In the genomic region with DNA sequence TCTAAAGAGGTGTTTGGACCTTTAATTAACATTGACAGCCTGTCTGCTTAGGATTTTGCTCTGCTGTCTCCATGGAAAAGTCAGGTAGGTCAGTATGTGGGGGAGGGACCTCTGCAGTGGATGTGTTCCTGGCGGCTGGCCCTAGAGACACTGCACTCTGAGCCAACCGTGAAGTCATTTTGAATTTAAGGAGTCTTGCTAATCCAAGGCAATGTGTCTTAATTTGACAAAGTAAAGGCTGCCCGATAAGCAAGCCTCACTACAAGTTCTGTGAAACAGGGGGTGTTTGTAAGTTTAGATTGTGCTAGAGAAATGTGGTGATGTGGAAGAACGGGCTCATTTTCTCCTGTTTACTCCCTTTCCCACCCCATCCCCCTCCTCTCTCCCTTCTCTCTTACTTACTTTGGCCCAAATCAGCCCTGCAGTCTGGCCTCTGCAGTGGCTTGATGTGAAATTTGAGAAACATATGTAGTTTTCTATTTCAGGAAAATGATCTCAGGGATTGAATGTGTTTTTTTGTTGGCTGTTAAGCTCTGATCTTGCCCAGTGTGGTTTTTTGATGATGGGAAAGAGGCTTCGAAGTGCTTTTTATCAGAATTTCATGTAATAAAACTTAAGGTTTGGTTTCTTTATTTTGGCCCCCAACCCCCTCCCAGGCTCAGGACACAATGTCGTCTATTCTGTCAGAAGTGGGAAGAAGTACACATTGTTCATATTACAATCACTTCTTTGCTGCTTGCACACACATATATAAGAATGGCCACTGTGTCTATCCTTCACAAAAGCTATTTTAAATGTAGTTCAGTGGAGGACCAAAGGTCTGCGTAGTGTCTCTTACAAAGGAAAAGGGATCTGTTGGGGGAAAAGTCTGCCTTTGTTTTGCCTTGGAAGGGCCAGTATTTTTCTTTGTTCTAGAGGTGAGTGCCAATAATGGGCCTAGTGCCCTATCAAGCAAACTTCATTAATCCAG, we compare ENCODE assay signal across 8 cellular contexts.
DNase-seq lines count a peak whose midpoint lies in the region; ATAC-seq and TF ChIP-seq lines count a peak whose summit lies in the region.
"Had no signal": no experiment of that assay in that cellular context is flagged by ENCODE, and none has a peak within 500 bp of the region (broad histone marks: within the 10 kb centered on the region; RNA-seq: fewer than 3 reads in every experiment).

No MANE protein-coding gene starts in this region.

- H3K27ac ChIP-seq in suprapubic skin = peak overlapping the region; percentile 79

- no peak for TF ChIP-seq EP300 in suprapubic skin (IDR thresholded peaks at IDR 0.05)

- ATAC-seq in left lobe of liver = peak; percentile 90
- ATAC-seq in GM19452 (IDR thresholded peaks at IDR 0.05; ENCODE audit: unreplicated experiment) = no peak
- no peak for ATAC-seq in GM18517 (IDR thresholded peaks at IDR 0.05; ENCODE audit: unreplicated experiment)
- no peak for ATAC-seq in HG03354 (IDR thresholded peaks at IDR 0.05; ENCODE audit: poor library complexity, severe bottlenecking, unreplicated experiment)
- ATAC-seq: Panc1 had no signal

- peaks cover 25% of the 10 kb centered on the region for H3K4me1 ChIP-seq in suprapubic skin

- DNase-seq in NCI-H2107 treated with DMSO at 0.1 percent for 48 hours (lab: John Stamatoyannopoulos, UW; ENCODE audit: unreplicated experiment) (peak; percentile 96), cerebellum (ENCODE audit: low spot score) (peak; percentile 79), left lobe of liver (ENCODE audit: low spot score) (peak; percentile 77), suprapubic skin (ENCODE audit: low spot score in 2 of 2) (peak in 1 of 2 donors; percentile 79)

- 34% methylated on average over 7 of the region's 7 CpGs for WGBS in suprapubic skin

- no peak overlapping the region for H3K4me3 ChIP-seq in suprapubic skin

- no peaks in the 10 kb centered on the region for H3K36me3 ChIP-seq in suprapubic skin

- no peaks in the 10 kb centered on the region for H3K9me3 ChIP-seq in suprapubic skin

- TF ChIP-seq POLR2A in suprapubic skin (IDR thresholded peaks at IDR 0.05) = no peak

- H3K27me3 ChIP-seq in suprapubic skin = no peaks in the 10 kb centered on the region

- no peak for TF ChIP-seq CTCF in suprapubic skin (IDR thresholded peaks at IDR 0.05)
